Comparison of ENCODE assay signal across 8 cellular contexts in genomic region chr11:69296890-69297224, GRCh38. TPM values are rescaled to one million over a fixed set of nuclear protein-coding genes. Genes with fewer than 3 reads are reported as not detected.
DNase-seq lines count a peak whose midpoint lies in the region; ATAC-seq and TF ChIP-seq lines count a peak whose summit lies in the region.

No MANE protein-coding gene starts in this region.

- peaks cover 64% of the 10 kb centered on the region for H3K4me1 Mint-ChIP-seq in activated naive CD4-positive, alpha-beta T cell treated with anti-CD3 and anti-CD28 coated beads, Interleukin-2, amount 50 U/mL, for 24 hours

- no peaks in the 10 kb centered on the region for H3K9me3 Mint-ChIP-seq in activated naive CD4-positive, alpha-beta T cell treated with anti-CD3 and anti-CD28 coated beads, Interleukin-2, amount 50 U/mL, for 24 hours

- WGBS in aorta, 2 donors, result 30 to 31% methylated on average over 3 of the region's 3 CpGs

- peak; percentile 27 for DNase-seq in stimulated activated CD4-positive, alpha-beta T cell treated with anti-CD3 and anti-CD28 coated beads, Interleukin-4, amount 100 ng/mL, for 24 hours
- DNase-seq in stimulated activated CD4-positive, alpha-beta T cell treated with anti-CD3 and anti-CD28 coated beads, Interleukin-12 subunit alpha, Interleukin-12 subunit beta, amount 100 ng/mL, for 4 hours, result no peak
- no peak for DNase-seq in lower lobe of right lung
- DNase-seq in aorta, result peak in 1 of 2 donors; percentile 81
- no peak for DNase-seq in NCI-H2107 treated with DMSO at 0.1 percent for 48 hours (lab: John Stamatoyannopoulos, UW; ENCODE audit: unreplicated experiment)

- no peaks in the 10 kb centered on the region for H3K27me3 Mint-ChIP-seq in activated naive CD4-positive, alpha-beta T cell treated with anti-CD3 and anti-CD28 coated beads, Interleukin-2, amount 50 U/mL, for 24 hours

- no peaks in the 10 kb centered on the region for H3K36me3 ChIP-seq in lower lobe of right lung
- H3K36me3 ChIP-seq in aorta (ENCODE audit: control insufficient read depth in 1 of 2, insufficient read depth in 2 of 2, low read length in 1 of 2), result no peaks in the 10 kb centered on the region

- H3K4me3 Mint-ChIP-seq in activated naive CD4-positive, alpha-beta T cell treated with anti-CD3 and anti-CD28 coated beads, Interleukin-2, amount 50 U/mL, for 24 hours, result peak overlapping the region; percentile 79

- H3K4me1 ChIP-seq in lower lobe of right lung (peaks cover 78% of the 10 kb centered on the region), aorta (ENCODE audit: control insufficient read depth in 1 of 2, insufficient read depth in 2 of 2, low read length in 2 of 2) (no peaks in the 10 kb centered on the region)

- H3K9me3 ChIP-seq in lower lobe of right lung, result no peaks in the 10 kb centered on the region
- no peaks in the 10 kb centered on the region for H3K9me3 ChIP-seq in aorta (ENCODE audit: control insufficient read depth, low read length)

- no peak for TF ChIP-seq CTCF in lower lobe of right lung (IDR thresholded peaks at IDR 0.05)

- H3K27me3 ChIP-seq in lower lobe of right lung (ENCODE audit: low read depth), result no peaks in the 10 kb centered on the region
- H3K27me3 ChIP-seq in aorta (ENCODE audit: control insufficient read depth in 1 of 2, insufficient read depth in 2 of 2, low read length in 1 of 2), result no peaks in the 10 kb centered on the region

- no peaks in the 10 kb centered on the region for H3K36me3 Mint-ChIP-seq in activated naive CD4-positive, alpha-beta T cell treated with anti-CD3 and anti-CD28 coated beads, Interleukin-2, amount 50 U/mL, for 24 hours

- no peak overlapping the region for H3K27ac Mint-ChIP-seq in activated naive CD4-positive, alpha-beta T cell treated with anti-CD3 and anti-CD28 coated beads, Interleukin-2, amount 50 U/mL, for 24 hours

- ATAC-seq in lower lobe of right lung, result peak in 1 of 2 donors; percentile 33
- no peak for ATAC-seq in aorta (ENCODE audit: low FRiP score)
- ATAC-seq in HG03108 (IDR thresholded peaks at IDR 0.05; ENCODE audit: unreplicated experiment), result no peak
- ATAC-seq in GM18909 (IDR thresholded peaks at IDR 0.05; ENCODE audit: poor library complexity, unreplicated experiment), result no peak

- peak overlapping the region; percentile 39 for H3K4me3 ChIP-seq in lower lobe of right lung
- no peak overlapping the region for H3K4me3 ChIP-seq in aorta (ENCODE audit: low read length in 2 of 2)

- H3K27ac ChIP-seq in lower lobe of right lung (peak overlapping the region; percentile 88), aorta (ENCODE audit: low read depth in 1 of 2, low read length in 2 of 2) (peak overlapping the region; percentile 34 to 64)

- intact Hi-C loops in lower lobe of right lung (cut with DNase I), result loop anchor here (10.0 kb wide), 1 partner anchor 348 kb away; the partner anchor contains the start of gene CCND1
- intact Hi-C loops in aorta (cut with DNase I), result loop anchor here (1.0 to 5.0 kb wide), 4 partner anchors 120 to 346 kb away; no protein-coding TSS in a partner anchor

RNA-seq across cellular contexts. Expression of gene MYEOV, which starts 2.9 kb away (rescaled TPM):
- total RNA-seq in lower lobe of right lung (1.2 TPM), aorta (under 1 TPM in 1 of 2 donors, not detected in 1; 0.52 TPM)
- polyA plus RNA-seq in aorta, result not detected
